In the genomic region with DNA sequence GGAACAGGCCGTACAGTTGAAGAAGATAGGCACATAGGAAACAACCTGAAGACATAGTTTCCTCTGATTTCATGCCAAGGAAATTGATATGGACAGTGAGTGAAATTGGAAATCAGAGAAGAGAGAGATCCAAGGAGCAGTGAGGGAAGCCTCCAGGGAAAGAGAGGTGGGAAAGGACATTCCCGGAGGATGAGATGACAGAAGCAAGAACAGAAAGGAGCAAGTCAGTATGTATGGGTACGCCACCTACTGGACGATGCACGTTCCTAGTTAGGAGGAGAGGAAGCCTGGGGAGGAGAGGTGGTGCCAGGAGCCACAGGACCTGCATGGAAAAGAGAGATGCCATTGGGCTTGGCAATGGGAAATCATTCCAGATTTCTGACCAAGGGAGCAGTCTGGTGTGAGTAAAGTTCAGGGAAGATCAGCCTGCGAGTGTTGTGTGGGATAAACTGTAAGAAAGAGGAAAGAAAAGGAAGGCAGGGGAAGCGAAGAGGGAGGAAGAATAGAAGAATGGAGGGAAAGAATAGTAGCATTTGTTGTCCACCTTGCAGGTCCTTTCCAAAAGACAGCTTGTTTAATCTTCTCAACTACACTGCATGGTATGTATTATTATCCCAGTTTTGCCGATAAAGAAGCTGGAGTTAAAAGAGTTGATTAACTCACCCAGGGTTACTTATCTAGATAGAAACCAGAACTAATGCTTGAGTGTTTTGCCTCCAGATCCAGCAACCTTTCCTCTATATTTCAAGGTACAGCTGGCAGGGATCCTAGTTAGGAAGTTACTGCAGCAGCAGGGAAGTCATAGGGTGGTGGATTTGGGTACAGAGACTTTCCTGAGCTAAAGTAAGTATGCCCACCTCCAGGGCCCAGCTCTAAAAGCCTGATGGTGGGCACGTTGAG, we compare ENCODE assay signal across 1 cellular context.
TF ChIP-seq lines count a peak whose summit lies in the region.

No MANE protein-coding gene starts in this region.

TF ChIP-seq in K562, 482 proteins besides CTCF, POLR2A, EP300 and RAD21 (continued from another document and continues in another):
- TF ChIP-seq PREB (CRISPR knock-in tag; IDR thresholded peaks at IDR 0.05) (no peak), KDM2B (CRISPR knock-in tag; IDR thresholded peaks at IDR 0.05) (no peak), TRIM25 (IDR thresholded peaks at IDR 0.05; ENCODE audit: borderline replicate concordance) (0 out of 2 replicates have a peak, but pooled peaks have one; percentile 42), U2AF2 (optimal IDR thresholded peaks at IDR 0.05; ENCODE audit: low read depth, low read length) (no peak), DIDO1 (tag; IDR thresholded peaks at IDR 0.05; ENCODE audit: low read depth) (no peak), STAT5A (IDR thresholded peaks at IDR 0.05; ENCODE audit: borderline replicate concordance, low read length) (no peak), ZBTB8A (IDR thresholded peaks at IDR 0.05; ENCODE audit: partially characterized antibody) (no peak), GTF2E2 (tag; IDR thresholded peaks at IDR 0.05) (no peak), CHD7 (IDR thresholded peaks at IDR 0.05; ENCODE audit: low read depth, low read length) (no peak), PHB (CRISPR knock-in tag; IDR thresholded peaks at IDR 0.05) (no peak), HSF4 (CRISPR knock-in tag; IDR thresholded peaks at IDR 0.05; ENCODE audit: borderline replicate concordance) (no peak), ZBTB1 (CRISPR knock-in tag; IDR thresholded peaks at IDR 0.05; ENCODE audit: borderline replicate concordance, low read depth) (no peak), FOXA1 (IDR thresholded peaks at IDR 0.05; ENCODE audit: borderline replicate concordance) (no peak), SRSF7 (optimal IDR thresholded peaks at IDR 0.05; ENCODE audit: low read depth, low read length) (no peak), ZNF175 (CRISPR knock-in tag; IDR thresholded peaks at IDR 0.05; ENCODE audit: low read depth) (no peak), TGIF2 (CRISPR knock-in tag; IDR thresholded peaks at IDR 0.05) (no peak), NONO (IDR thresholded peaks at IDR 0.05; ENCODE audit: low read depth in 2 of 2, low read length in 1 of 2) (no peak), KAT7 (CRISPR knock-in tag; IDR thresholded peaks at IDR 0.05; ENCODE audit: borderline replicate concordance) (no peak), NBN (IDR thresholded peaks at IDR 0.05; ENCODE audit: low read depth) (peak; percentile 79), POLR2B (IDR thresholded peaks at IDR 0.05; ENCODE audit: low read depth, partially characterized antibody) (no peak), MED1 (CRISPR knock-in tag; IDR thresholded peaks at IDR 0.05; ENCODE audit: borderline replicate concordance) (no peak)
- TF ChIP-seq, protein P1, sequence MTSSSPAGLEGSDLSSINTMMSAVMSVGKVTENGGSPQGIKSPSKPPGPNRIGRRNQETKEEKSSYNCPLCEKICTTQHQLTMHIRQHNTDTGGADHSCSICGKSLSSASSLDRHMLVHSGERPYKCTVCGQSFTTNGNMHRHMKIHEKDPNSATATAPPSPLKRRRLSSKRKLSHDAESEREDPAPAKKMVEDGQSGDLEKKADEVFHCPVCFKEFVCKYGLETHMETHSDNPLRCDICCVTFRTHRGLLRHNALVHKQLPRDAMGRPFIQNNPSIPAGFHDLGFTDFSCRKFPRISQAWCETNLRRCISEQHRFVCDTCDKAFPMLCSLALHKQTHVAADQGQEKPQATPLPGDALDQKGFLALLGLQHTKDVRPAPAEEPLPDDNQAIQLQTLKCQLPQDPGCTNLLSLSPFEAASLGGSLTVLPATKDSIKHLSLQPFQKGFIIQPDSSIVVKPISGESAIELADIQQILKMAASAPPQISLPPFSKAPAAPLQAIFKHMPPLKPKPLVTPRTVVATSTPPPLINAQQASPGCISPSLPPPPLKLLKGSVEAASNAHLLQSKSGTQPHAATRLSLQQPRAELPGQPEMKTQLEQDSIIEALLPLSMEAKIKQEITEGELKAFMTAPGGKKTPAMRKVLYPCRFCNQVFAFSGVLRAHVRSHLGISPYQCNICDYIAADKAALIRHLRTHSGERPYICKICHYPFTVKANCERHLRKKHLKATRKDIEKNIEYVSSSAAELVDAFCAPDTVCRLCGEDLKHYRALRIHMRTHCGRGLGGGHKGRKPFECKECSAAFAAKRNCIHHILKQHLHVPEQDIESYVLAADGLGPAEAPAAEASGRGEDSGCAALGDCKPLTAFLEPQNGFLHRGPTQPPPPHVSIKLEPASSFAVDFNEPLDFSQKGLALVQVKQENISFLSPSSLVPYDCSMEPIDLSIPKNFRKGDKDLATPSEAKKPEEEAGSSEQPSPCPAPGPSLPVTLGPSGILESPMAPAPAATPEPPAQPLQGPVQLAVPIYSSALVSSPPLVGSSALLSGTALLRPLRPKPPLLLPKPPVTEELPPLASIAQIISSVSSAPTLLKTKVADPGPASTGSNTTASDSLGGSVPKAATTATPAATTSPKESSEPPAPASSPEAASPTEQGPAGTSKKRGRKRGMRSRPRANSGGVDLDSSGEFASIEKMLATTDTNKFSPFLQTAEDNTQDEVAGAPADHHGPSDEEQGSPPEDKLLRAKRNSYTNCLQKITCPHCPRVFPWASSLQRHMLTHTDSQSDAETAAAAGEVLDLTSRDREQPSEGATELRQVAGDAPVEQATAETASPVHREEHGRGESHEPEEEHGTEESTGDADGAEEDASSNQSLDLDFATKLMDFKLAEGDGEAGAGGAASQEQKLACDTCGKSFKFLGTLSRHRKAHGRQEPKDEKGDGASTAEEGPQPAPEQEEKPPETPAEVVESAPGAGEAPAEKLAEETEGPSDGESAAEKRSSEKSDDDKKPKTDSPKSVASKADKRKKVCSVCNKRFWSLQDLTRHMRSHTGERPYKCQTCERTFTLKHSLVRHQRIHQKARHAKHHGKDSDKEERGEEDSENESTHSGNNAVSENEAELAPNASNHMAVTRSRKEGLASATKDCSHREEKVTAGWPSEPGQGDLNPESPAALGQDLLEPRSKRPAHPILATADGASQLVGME (CRISPR knock-in tag; IDR thresholded peaks at IDR 0.05): no peak
- TF ChIP-seq, protein P2, sequence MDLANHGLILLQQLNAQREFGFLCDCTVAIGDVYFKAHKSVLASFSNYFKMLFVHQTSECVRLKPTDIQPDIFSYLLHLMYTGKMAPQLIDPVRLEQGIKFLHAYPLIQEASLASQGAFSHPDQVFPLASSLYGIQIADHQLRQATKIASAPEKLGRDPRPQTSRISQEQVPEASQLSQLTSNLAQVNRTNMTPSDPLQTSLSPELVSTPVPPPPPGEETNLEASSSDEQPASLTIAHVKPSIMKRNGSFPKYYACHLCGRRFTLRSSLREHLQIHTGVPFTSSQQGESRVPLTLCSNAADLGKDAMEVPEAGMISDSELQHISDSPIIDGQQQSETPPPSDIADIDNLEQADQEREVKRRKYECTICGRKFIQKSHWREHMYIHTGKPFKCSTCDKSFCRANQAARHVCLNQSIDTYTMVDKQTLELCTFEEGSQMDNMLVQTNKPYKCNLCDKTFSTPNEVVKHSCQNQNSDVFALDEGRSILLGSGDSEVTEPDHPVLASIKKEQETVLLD (IDR thresholded peaks at IDR 0.05): peak; percentile 68; the same call in 1 of the 2 replicates
- TF ChIP-seq, protein P3, sequence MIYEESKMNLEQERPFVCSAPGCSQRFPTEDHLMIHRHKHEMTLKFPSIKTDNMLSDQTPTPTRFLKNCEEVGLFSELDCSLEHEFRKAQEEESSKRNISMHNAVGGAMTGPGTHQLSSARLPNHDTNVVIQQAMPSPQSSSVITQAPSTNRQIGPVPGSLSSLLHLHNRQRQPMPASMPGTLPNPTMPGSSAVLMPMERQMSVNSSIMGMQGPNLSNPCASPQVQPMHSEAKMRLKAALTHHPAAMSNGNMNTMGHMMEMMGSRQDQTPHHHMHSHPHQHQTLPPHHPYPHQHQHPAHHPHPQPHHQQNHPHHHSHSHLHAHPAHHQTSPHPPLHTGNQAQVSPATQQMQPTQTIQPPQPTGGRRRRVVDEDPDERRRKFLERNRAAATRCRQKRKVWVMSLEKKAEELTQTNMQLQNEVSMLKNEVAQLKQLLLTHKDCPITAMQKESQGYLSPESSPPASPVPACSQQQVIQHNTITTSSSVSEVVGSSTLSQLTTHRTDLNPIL (CRISPR knock-in tag; IDR thresholded peaks at IDR 0.05): no peak
- TF ChIP-seq, protein P4, sequence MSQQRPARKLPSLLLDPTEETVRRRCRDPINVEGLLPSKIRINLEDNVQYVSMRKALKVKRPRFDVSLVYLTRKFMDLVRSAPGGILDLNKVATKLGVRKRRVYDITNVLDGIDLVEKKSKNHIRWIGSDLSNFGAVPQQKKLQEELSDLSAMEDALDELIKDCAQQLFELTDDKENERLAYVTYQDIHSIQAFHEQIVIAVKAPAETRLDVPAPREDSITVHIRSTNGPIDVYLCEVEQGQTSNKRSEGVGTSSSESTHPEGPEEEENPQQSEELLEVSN (IDR thresholded peaks at IDR 0.05; ENCODE audit: borderline replicate concordance in 1 of 2, extremely low read depth in 1 of 2, insufficient read depth in 1 of 2, insufficient read length in 1 of 2, low read depth in 1 of 2, low read length in 1 of 2, poor library complexity in 1 of 2, severe bottlenecking in 1 of 2): no peak
